In the genomic region with DNA sequence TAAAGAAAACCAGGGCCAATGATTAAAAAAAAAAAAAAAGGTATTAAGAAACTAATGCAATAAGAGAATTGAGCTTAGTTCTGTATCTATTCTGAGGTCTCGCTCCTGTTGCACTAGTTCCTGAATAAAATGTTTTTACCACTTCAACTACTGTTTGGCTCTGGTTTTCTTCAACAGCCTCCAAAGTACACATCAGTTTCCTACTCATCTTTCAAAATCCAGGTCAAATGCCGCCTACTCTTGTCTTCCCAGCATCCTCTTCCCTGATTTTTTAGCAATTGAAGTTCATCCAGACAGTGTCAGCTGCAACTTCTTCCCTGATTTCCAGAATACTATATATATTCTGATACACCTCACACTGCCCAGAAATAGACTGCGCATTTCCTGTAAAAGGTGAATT, we compare ENCODE assay signal across 11 cellular contexts. TPM values are rescaled to one million over a fixed set of nuclear protein-coding genes. Genes with fewer than 3 reads are reported as not detected.
DNase-seq lines count a peak whose midpoint lies in the region; ATAC-seq, FAIRE-seq and TF ChIP-seq lines count a peak whose summit lies in the region.
"Had no signal": no experiment of that assay in that cellular context is flagged by ENCODE, and none has a peak within 500 bp of the region (broad histone marks: within the 10 kb centered on the region; RNA-seq: fewer than 3 reads in every experiment).

No MANE protein-coding gene starts in this region.

- no peak for DNase-seq in activated T-cell treated with anti-CD3 and anti-CD28 coated beads, Interleukin-2, amount 50 U/mL, for 72 hours
- DNase-seq in activated T-cell treated with anti-CD3 and anti-CD28 coated beads, Interleukin-2, amount 50 U/mL, for 1 hour = no peak
- DNase-seq in activated T-helper 1 cell treated with anti-CD3 and anti-CD28 coated beads, Interleukin-12 subunit alpha, Interleukin-12 subunit beta, Interleukin-2, Interleukin-4 antibody, amounts not matched to agents 30 ng/mL and 10 ng/mL and 1 ng/mL, durations not matched to agents 14 hours and 24 hours and 36 hours (ENCODE audit: low spot score) = no peak
- peak; percentile 27 for DNase-seq in inferior parietal cortex (ENCODE audit: extremely low spot score)
- no peak for DNase-seq in uterus
- no peak for DNase-seq in GM19239 (ENCODE audit: insufficient read length, low spot score)
- DNase-seq: GF-D8, NCI-H774, spleen had no signal

- TF ChIP-seq POLR2A in uterus (IDR thresholded peaks at IDR 0.05) = no peak

- H3K9me3 ChIP-seq in uterus = no peaks in the 10 kb centered on the region
- H3K9me3 ChIP-seq: spleen had no signal

- peak overlapping the region; percentile 61 for H3K27ac Mint-ChIP-seq in activated T-cell treated with anti-CD3 and anti-CD28 coated beads, Interleukin-2, amount 50 U/mL, for 72 hours
- no peak overlapping the region for H3K27ac Mint-ChIP-seq in activated T-helper 1 cell treated with anti-CD3 and anti-CD28 coated beads, Interleukin-12 subunit alpha, Interleukin-12 subunit beta, Interleukin-2, Interleukin-4 antibody, amounts not matched to agents 30 ng/mL and 10 ng/mL and 1 ng/mL, durations not matched to agents 14 hours and 24 hours and 36 hours
- peak overlapping the region; percentile 82 for H3K27ac Mint-ChIP-seq in stimulated activated memory B cell treated with anti-CD40 and anti-IgM and Interleukin-4, amounts not matched to agents 10 μg/mL and 1 μg/mL and 100 μg/mL, for 72 hours

- FAIRE-seq in GM19239 (lab: Jason Lieb, UNC) = no peak

- no peaks in the 10 kb centered on the region for H3K36me3 ChIP-seq in uterus

- H3K4me1 Mint-ChIP-seq in activated T-cell treated with anti-CD3 and anti-CD28 coated beads, Interleukin-2, amount 50 U/mL, for 72 hours (ENCODE audit: low read depth) = peaks cover 27% of the 10 kb centered on the region
- peaks cover 11% of the 10 kb centered on the region for H3K4me1 Mint-ChIP-seq in activated T-helper 1 cell treated with anti-CD3 and anti-CD28 coated beads, Interleukin-12 subunit alpha, Interleukin-12 subunit beta, Interleukin-2, Interleukin-4 antibody, amounts not matched to agents 30 ng/mL and 10 ng/mL and 1 ng/mL, durations not matched to agents 14 hours and 24 hours and 36 hours (ENCODE audit: low read depth)
- peaks cover 37% of the 10 kb centered on the region for H3K4me1 Mint-ChIP-seq in stimulated activated memory B cell treated with anti-CD40 and anti-IgM and Interleukin-4, amounts not matched to agents 10 μg/mL and 1 μg/mL and 100 μg/mL, for 72 hours

- peak overlapping the region; percentile 95 to 97 for H3K4me3 Mint-ChIP-seq in activated T-cell treated with anti-CD3 and anti-CD28 coated beads, Interleukin-2, amount 50 U/mL, for 72 hours
- peak overlapping the region; percentile 81 for H3K4me3 Mint-ChIP-seq in activated T-helper 1 cell treated with anti-CD3 and anti-CD28 coated beads, Interleukin-12 subunit alpha, Interleukin-12 subunit beta, Interleukin-2, Interleukin-4 antibody, amounts not matched to agents 30 ng/mL and 10 ng/mL and 1 ng/mL, durations not matched to agents 14 hours and 24 hours and 36 hours
- peak overlapping the region; percentile 90 for H3K4me3 Mint-ChIP-seq in stimulated activated memory B cell treated with anti-CD40 and anti-IgM and Interleukin-4, amounts not matched to agents 10 μg/mL and 1 μg/mL and 100 μg/mL, for 72 hours

- TF ChIP-seq CTCF in uterus (IDR thresholded peaks at IDR 0.05) = no peak

- H3K4me3 ChIP-seq in uterus = no peak overlapping the region

- H3K27ac ChIP-seq in uterus = peak overlapping the region in 1 of 2 donors; percentile 85

- H3K9me3 Mint-ChIP-seq in activated T-cell treated with anti-CD3 and anti-CD28 coated beads, Interleukin-2, amount 50 U/mL, for 72 hours = no peaks in the 10 kb centered on the region
- H3K9me3 Mint-ChIP-seq in activated T-helper 1 cell treated with anti-CD3 and anti-CD28 coated beads, Interleukin-12 subunit alpha, Interleukin-12 subunit beta, Interleukin-2, Interleukin-4 antibody, amounts not matched to agents 30 ng/mL and 10 ng/mL and 1 ng/mL, durations not matched to agents 14 hours and 24 hours and 36 hours = no peaks in the 10 kb centered on the region
- no peaks in the 10 kb centered on the region for H3K9me3 Mint-ChIP-seq in stimulated activated memory B cell treated with anti-CD40 and anti-IgM and Interleukin-4, amounts not matched to agents 10 μg/mL and 1 μg/mL and 100 μg/mL, for 72 hours

- no peaks in the 10 kb centered on the region for H3K4me1 ChIP-seq in uterus

- ATAC-seq in activated T-cell treated with anti-CD3 and anti-CD28 coated beads, Interleukin-2, amount 50 U/mL, for 72 hours (replicated peaks in 1 of 2) = no peak
- ATAC-seq in stimulated activated memory B cell treated with anti-CD40 and anti-IgM and Interleukin-4, amounts not matched to agents 10 μg/mL and 1 μg/mL and 100 μg/mL, for 72 hours = no peak
- no peak for ATAC-seq in GM19324 (IDR thresholded peaks at IDR 0.05; ENCODE audit: low FRiP score, unreplicated experiment)

- H3K27me3 ChIP-seq in uterus = no peaks in the 10 kb centered on the region
- H3K27me3 ChIP-seq: spleen had no signal

- intact Hi-C loops in activated T-helper 1 cell treated with anti-CD3 and anti-CD28 coated beads, Interleukin-12 subunit alpha, Interleukin-12 subunit beta, Interleukin-2, Interleukin-4 antibody, amounts not matched to agents 30 ng/mL and 10 ng/mL and 1 ng/mL, durations not matched to agents 14 hours and 24 hours and 36 hours (cut with micrococcal nuclease) = loop anchor here (1.0 to 5.0 kb wide), 6 partner anchors 91 to 496 kb away; partner anchors contain the start of genes CDADC1, EBPL, KPNA3 and PHF11
- intact Hi-C loops in uterus (cut with DNase I; ENCODE audit: low total_unique reads) = no loop called here

- H3K27me3 Mint-ChIP-seq in activated T-cell treated with anti-CD3 and anti-CD28 coated beads, Interleukin-2, amount 50 U/mL, for 72 hours (ENCODE audit: low read depth) = no peaks in the 10 kb centered on the region
- H3K27me3 Mint-ChIP-seq in activated T-helper 1 cell treated with anti-CD3 and anti-CD28 coated beads, Interleukin-12 subunit alpha, Interleukin-12 subunit beta, Interleukin-2, Interleukin-4 antibody, amounts not matched to agents 30 ng/mL and 10 ng/mL and 1 ng/mL, durations not matched to agents 14 hours and 24 hours and 36 hours (ENCODE audit: insufficient read depth) = peaks cover 7% of the 10 kb centered on the region
- H3K27me3 Mint-ChIP-seq in stimulated activated memory B cell treated with anti-CD40 and anti-IgM and Interleukin-4, amounts not matched to agents 10 μg/mL and 1 μg/mL and 100 μg/mL, for 72 hours = no peaks in the 10 kb centered on the region

- H3K36me3 Mint-ChIP-seq in activated T-cell treated with anti-CD3 and anti-CD28 coated beads, Interleukin-2, amount 50 U/mL, for 72 hours (ENCODE audit: insufficient read depth in 2 of 2) = peaks cover 3% of the 10 kb centered on the region in 2 donors
- peaks cover 2% of the 10 kb centered on the region for H3K36me3 Mint-ChIP-seq in activated T-helper 1 cell treated with anti-CD3 and anti-CD28 coated beads, Interleukin-12 subunit alpha, Interleukin-12 subunit beta, Interleukin-2, Interleukin-4 antibody, amounts not matched to agents 30 ng/mL and 10 ng/mL and 1 ng/mL, durations not matched to agents 14 hours and 24 hours and 36 hours (ENCODE audit: low read depth)
- peaks cover 10% of the 10 kb centered on the region for H3K36me3 Mint-ChIP-seq in stimulated activated memory B cell treated with anti-CD40 and anti-IgM and Interleukin-4, amounts not matched to agents 10 μg/mL and 1 μg/mL and 100 μg/mL, for 72 hours

RNA-seq across cellular contexts. Expression of gene RCBTB1, which starts 1.4 kb away (rescaled TPM):
- 10 to 100 TPM; 23.8 to 26.9 TPM for total RNA-seq in activated T-cell treated with anti-CD3 and anti-CD28 coated beads, Interleukin-2, amount 50 U/mL, for 72 hours
- total RNA-seq in activated T-helper 1 cell treated with anti-CD3 and anti-CD28 coated beads, Interleukin-12 subunit alpha, Interleukin-12 subunit beta, Interleukin-2, Interleukin-4 antibody, amounts not matched to agents 30 ng/mL and 10 ng/mL and 1 ng/mL, durations not matched to agents 14 hours and 24 hours and 36 hours = 14.9 and 16.3 TPM in 2 replicates
- 10 to 100 TPM in 3 of 4 donors, 1 to 10 TPM in 1; 4.4 to 24.6 (median 19.1) TPM for total RNA-seq in uterus

RNA-seq across cellular contexts. Expression of gene ARL11, which starts 41.6 kb away (rescaled TPM):
- total RNA-seq in activated T-cell treated with anti-CD3 and anti-CD28 coated beads, Interleukin-2, amount 50 U/mL, for 72 hours = under 1 TPM; 0.35 to 0.65 TPM
- total RNA-seq in activated T-helper 1 cell treated with anti-CD3 and anti-CD28 coated beads, Interleukin-12 subunit alpha, Interleukin-12 subunit beta, Interleukin-2, Interleukin-4 antibody, amounts not matched to agents 30 ng/mL and 10 ng/mL and 1 ng/mL, durations not matched to agents 14 hours and 24 hours and 36 hours = 0.80 and 0.93 TPM in 2 replicates
- 1 to 10 TPM in 2 of 4 donors, under 1 TPM in 1, not detected in 1; 0.21 to 1.5 (median 1.2) TPM for total RNA-seq in uterus
